Comparison of ENCODE assay signal across 1 cellular context in genomic region chr4:110632506-110633357, GRCh38.
A peak's percentile ranks its signal among the peaks of the same experiment; 100 is the strongest.
TF ChIP-seq lines count a peak whose summit lies in the region.

No MANE protein-coding gene starts in this region.

TF ChIP-seq in GM23338, 12 proteins besides CTCF, POLR2A, EP300 and RAD21 (continued from another document):
- no peak for TF ChIP-seq REST (IDR thresholded peaks at IDR 0.05; ENCODE audit: unreplicated experiment)
- no peak for TF ChIP-seq JUNB (IDR thresholded peaks at IDR 0.05; ENCODE audit: unreplicated experiment)
- TF ChIP-seq EZH2 (IDR thresholded peaks at IDR 0.05; ENCODE audit: low read depth, unreplicated experiment): peak; percentile 88
TF ChIP-seq in GM23338: peak in this region for 2.
